Comparison of ENCODE assay signal across 27 cellular contexts in genomic region chr9:96510258-96510657, GRCh38.
A peak's percentile ranks its signal among the peaks of the same experiment; 100 is the strongest.
DNase-seq lines count a peak whose midpoint lies in the region; ATAC-seq and TF ChIP-seq lines count a peak whose summit lies in the region.
"Had no signal": no experiment of that assay in that cellular context is flagged by ENCODE, and none has a peak within 500 bp of the region (broad histone marks: within the 10 kb centered on the region; RNA-seq: fewer than 3 reads in every experiment).

No MANE protein-coding gene starts in this region.

- no peak for ATAC-seq in HG02571 (IDR thresholded peaks at IDR 0.05; ENCODE audit: unreplicated experiment)
- ATAC-seq: activated CD4-positive, alpha-beta T cell treated with anti-CD3 and anti-CD28 coated beads for 36 hours; left ventricle myocardium superior; naive thymus-derived CD4-positive, alpha-beta T cell; Right ventricle myocardium inferior had no signal

- H2BK5ac ChIP-seq in mesenchymal stem cell (ENCODE audit: low read depth, low read length, poor library complexity, severe bottlenecking), result no peak overlapping the region

- H2AFZ ChIP-seq in ACC112 (ENCODE audit: low read length, unreplicated experiment) (no peak overlapping the region), mesenchymal stem cell (ENCODE audit: low read depth, low read length) (no peak overlapping the region)

- H4K8ac ChIP-seq in mesenchymal stem cell (ENCODE audit: low read length), result no peak overlapping the region

- no peak overlapping the region for H2AK5ac ChIP-seq in mesenchymal stem cell (ENCODE audit: low read length, severe bottlenecking)

- no peak overlapping the region for H3K4ac ChIP-seq in mesenchymal stem cell (ENCODE audit: low read depth in 1 of 2, low read length in 2 of 2)

- peak overlapping the region in 3 of 5 experiments; percentile 84 to 96 (median 92) for H3K27ac Mint-ChIP-seq in brain
- no peak overlapping the region for H3K27ac Mint-ChIP-seq in activated CD4-positive, alpha-beta T cell treated with anti-CD3 and anti-CD28 coated beads, Interleukin-2, amount 10 ng/mL, durations not matched to agents 24 days and 14 days
- H3K27ac Mint-ChIP-seq: activated CD4-positive, alpha-beta T cell treated with anti-CD3 and anti-CD28 coated beads for 36 hours; B cell; T-helper 2 cell treated with Interferon-gamma antibody and Interleukin-4, amounts not matched to agents 5 μg/mL and 100 μg/mL, for 36 hours had no signal

- TF ChIP-seq CTCF in brain (conservative IDR thresholded peaks at IDR 0.05) (no peak), coronary artery (IDR thresholded peaks at IDR 0.05) (no peak)

- H3K36me3 Mint-ChIP-seq in brain, result peaks cover 38% of the 10 kb centered on the region
- no peaks in the 10 kb centered on the region for H3K36me3 Mint-ChIP-seq in activated CD4-positive, alpha-beta T cell treated with anti-CD3 and anti-CD28 coated beads, Interleukin-2, amount 10 ng/mL, durations not matched to agents 24 days and 14 days (ENCODE audit: low read depth)

- H3K79me2 ChIP-seq in ACC112 (ENCODE audit: control insufficient read depth, insufficient read depth, low read length, unreplicated experiment), result no peaks in the 10 kb centered on the region

- H2BK12ac ChIP-seq in mesenchymal stem cell (ENCODE audit: low read length in 2 of 2), result no peak overlapping the region

- H3K9me3 Mint-ChIP-seq in brain, result no peaks in the 10 kb centered on the region
- H3K9me3 Mint-ChIP-seq in activated CD4-positive, alpha-beta T cell treated with anti-CD3 and anti-CD28 coated beads, Interleukin-2, amount 10 ng/mL, durations not matched to agents 24 days and 14 days, result no peaks in the 10 kb centered on the region
- H3K9me3 Mint-ChIP-seq: CD8-positive, alpha-beta memory T cell; naive thymus-derived CD4-positive, alpha-beta T cell; T-helper 2 cell treated with Interferon-gamma antibody and Interleukin-4, amounts not matched to agents 5 μg/mL and 100 μg/mL, for 36 hours had no signal

- peaks cover 8% of the 10 kb centered on the region for H3K79me1 ChIP-seq in mesenchymal stem cell (replicated peaks; ENCODE audit: low read length, poor library complexity, severe bottlenecking)

- H3K9me3 ChIP-seq in HUES64 (ENCODE audit: insufficient read depth, low read depth, low read length) (no peaks in the 10 kb centered on the region), mesenchymal stem cell (ENCODE audit: control insufficient read depth, low read length) (no peaks in the 10 kb centered on the region)
- H3K9me3 ChIP-seq: tibial nerve had no signal

- 81% methylated on average over 3 of the region's 4 CpGs for WGBS in HUES64
- WGBS in mesenchymal stem cell, result 78% methylated on average over 2 of the region's 4 CpGs

- H4K91ac ChIP-seq in mesenchymal stem cell (ENCODE audit: low read length), result no peak overlapping the region

- peaks cover 32% of the 10 kb centered on the region for H3K4me1 Mint-ChIP-seq in brain
- H3K4me1 Mint-ChIP-seq in activated CD4-positive, alpha-beta T cell treated with anti-CD3 and anti-CD28 coated beads, Interleukin-2, amount 10 ng/mL, durations not matched to agents 24 days and 14 days, result peaks cover 2% of the 10 kb centered on the region
- H3K4me1 Mint-ChIP-seq: B cell had no signal

- H3K23ac ChIP-seq in mesenchymal stem cell (ENCODE audit: low read length in 2 of 2), result no peak overlapping the region

- no peak overlapping the region for H3K14ac ChIP-seq in mesenchymal stem cell (ENCODE audit: low read length in 2 of 2)

- no peak overlapping the region for H2BK120ac ChIP-seq in mesenchymal stem cell (ENCODE audit: low read depth, low read length)

- H2BK15ac ChIP-seq in mesenchymal stem cell (ENCODE audit: low read depth, poor library complexity, severe bottlenecking), result no peak overlapping the region

- peak overlapping the region; percentile 23; the same call in 1 of the 2 replicates for H3K9ac ChIP-seq in HUES64 (ENCODE audit: low read depth, low read length)
- H3K9ac ChIP-seq in mesenchymal stem cell (ENCODE audit: low read length), result peak overlapping the region; percentile 58

- H3K4me3 ChIP-seq in ACC112 (ENCODE audit: low read depth, low read length) (no peak overlapping the region), HUES64 (ENCODE audit: low read length) (no peak overlapping the region), mesenchymal stem cell (ENCODE audit: insufficient read depth in 1 of 2, low read depth in 1 of 2, low read length in 2 of 2) (no peak overlapping the region), coronary artery (no peak overlapping the region)
- H3K4me3 ChIP-seq: tibial nerve had no signal

- peak overlapping the region; percentile 24; the same call in 1 of the 2 replicates for H3K27ac ChIP-seq in ACC112 (ENCODE audit: low read depth, low read length)
- H3K27ac ChIP-seq in HUES64 (ENCODE audit: low read depth, low read length), result peak overlapping the region; percentile 80
- H3K27ac ChIP-seq in mesenchymal stem cell (ENCODE audit: low read length, poor library complexity, severe bottlenecking), result no peak overlapping the region
- peak overlapping the region in 1 of 2 donors; percentile 6 for H3K27ac ChIP-seq in coronary artery

- H3K27me3 Mint-ChIP-seq in brain, result no peaks in the 10 kb centered on the region
- H3K27me3 Mint-ChIP-seq in activated CD4-positive, alpha-beta T cell treated with anti-CD3 and anti-CD28 coated beads, Interleukin-2, amount 10 ng/mL, durations not matched to agents 24 days and 14 days, result peaks cover under 1% of the 10 kb centered on the region
- H3K27me3 Mint-ChIP-seq: activated CD4-positive, alpha-beta T cell treated with anti-CD3 and anti-CD28 coated beads for 36 hours; activated naive CD8-positive, alpha-beta T cell; B cell; CD8-positive, alpha-beta memory T cell; naive thymus-derived CD4-positive, alpha-beta T cell had no signal

- peak overlapping the region in 1 of 5 experiments; percentile 42 for H3K4me3 Mint-ChIP-seq in brain
- H3K4me3 Mint-ChIP-seq in activated CD4-positive, alpha-beta T cell treated with anti-CD3 and anti-CD28 coated beads, Interleukin-2, amount 10 ng/mL, durations not matched to agents 24 days and 14 days, result no peak overlapping the region
- H3K4me3 Mint-ChIP-seq: activated CD4-positive, alpha-beta T cell treated with anti-CD3 and anti-CD28 coated beads for 36 hours; activated naive CD8-positive, alpha-beta T cell; B cell; CD8-positive, alpha-beta memory T cell; naive thymus-derived CD4-positive, alpha-beta T cell; T-helper 2 cell treated with Interferon-gamma antibody and Interleukin-4, amounts not matched to agents 5 μg/mL and 100 μg/mL, for 36 hours had no signal

- H3K27me3 ChIP-seq in ACC112 (ENCODE audit: insufficient read depth, low read length), result no peaks in the 10 kb centered on the region
- no peaks in the 10 kb centered on the region for H3K27me3 ChIP-seq in HUES64 (ENCODE audit: insufficient read depth, low read length)
- no peaks in the 10 kb centered on the region for H3K27me3 ChIP-seq in mesenchymal stem cell (ENCODE audit: control insufficient read depth in 1 of 2, insufficient read depth in 1 of 2, low read length in 2 of 2)
- H3K27me3 ChIP-seq: tibial nerve had no signal

- H3K36me3 ChIP-seq in ACC112 (ENCODE audit: insufficient read depth, low read length) (no peaks in the 10 kb centered on the region), HUES64 (ENCODE audit: insufficient read depth, low read length) (peaks cover 36% of the 10 kb centered on the region), mesenchymal stem cell (ENCODE audit: control insufficient read depth in 1 of 2, insufficient read depth in 2 of 2, low read depth in 1 of 2, low read length in 2 of 2) (peaks cover 17 to 62% of the 10 kb centered on the region in 2 experiments)

- peak; percentile 19 for DNase-seq in mesenchymal stem cell
- no peak for DNase-seq in coronary artery (ENCODE audit: low spot score)
- no peak for DNase-seq in activated CD4-positive, alpha-beta T cell treated with anti-CD3 and anti-CD28 coated beads, Interleukin-2, amount 10 ng/mL, durations not matched to agents 24 days and 14 days
- no peak for DNase-seq in NCI-H1930 (lab: John Stamatoyannopoulos, UW)
- DNase-seq: activated CD4-positive, alpha-beta T cell treated with anti-CD3 and anti-CD28 coated beads for 36 hours; activated effector memory CD4-positive, alpha-beta T cell treated with Interleukin-2 at 50 U/mL for 16 hours; CD8-positive, alpha-beta memory T cell; DMS 273 treated with DMSO at 0.1 percent for 48 hours; effector memory CD4-positive, alpha-beta T cell; erythroblast; H7; hippocampal formation; KBM-7; left ventricle myocardium superior; naive thymus-derived CD4-positive, alpha-beta T cell; NCI-H146; OCI-M1; stimulated activated naive CD4-positive, alpha-beta T cell treated with Interleukin-2 at 50 U/mL for 16 hours had no signal

- H3K18ac ChIP-seq in mesenchymal stem cell (ENCODE audit: low read depth in 1 of 2, low read length in 2 of 2), result no peak overlapping the region

- intact Hi-C loops in activated CD4-positive, alpha-beta T cell treated with anti-CD3 and anti-CD28 coated beads, Interleukin-2, amount 10 ng/mL, durations not matched to agents 24 days and 14 days (cut with micrococcal nuclease), result no loop called here

- H3K4me1 ChIP-seq in ACC112 (ENCODE audit: control insufficient read depth, insufficient read depth, low read length, unreplicated experiment), result peaks cover 26% of the 10 kb centered on the region
- H3K4me1 ChIP-seq in HUES64 (ENCODE audit: insufficient read depth, low read length), result peaks cover 12% of the 10 kb centered on the region
- H3K4me1 ChIP-seq in mesenchymal stem cell (ENCODE audit: control insufficient read depth, insufficient read depth, low read depth, low read length), result peaks cover 9% of the 10 kb centered on the region

- H3K4me2 ChIP-seq in mesenchymal stem cell (ENCODE audit: low read length, poor library complexity, severe bottlenecking), result no peak overlapping the region
